ENCODE assay signal across 8 cellular contexts in the genomic region with DNA sequence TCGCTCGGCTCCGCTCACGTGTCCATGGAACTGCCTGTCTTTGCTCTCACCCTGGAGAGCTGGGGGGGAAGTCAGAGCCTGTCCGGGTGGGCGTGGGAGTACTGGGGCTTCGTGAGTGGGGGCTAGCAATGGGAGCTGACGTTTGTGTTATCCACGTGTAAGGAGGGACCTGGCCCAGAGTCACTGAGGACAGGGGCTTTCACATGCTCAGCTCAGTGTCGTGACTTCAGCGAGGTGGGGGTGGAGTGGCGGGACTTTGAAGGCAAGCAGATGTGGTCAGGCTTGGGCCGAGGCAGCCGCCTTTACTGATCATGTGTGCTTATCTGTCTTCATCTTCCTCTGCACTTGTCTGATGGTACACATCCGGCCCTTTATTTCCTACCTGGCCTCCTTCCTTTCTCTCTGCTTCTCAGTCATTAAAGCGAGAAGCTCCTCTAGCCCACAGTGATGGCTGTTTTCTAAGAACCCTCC.
DNase-seq lines count a peak whose midpoint lies in the region; ATAC-seq and TF ChIP-seq lines count a peak whose summit lies in the region.

No MANE protein-coding gene starts in this region.

- H3K36me3 Mint-ChIP-seq in CD4-positive, alpha-beta T cell (ENCODE audit: low read depth): no peaks in the 10 kb centered on the region
- peaks cover 25% of the 10 kb centered on the region for H3K36me3 Mint-ChIP-seq in activated CD4-positive, alpha-beta memory T cell treated with anti-CD3 and anti-CD28 coated beads, Interleukin-2, amount 10 ng/mL, durations not matched to agents 7 days and 5 days (ENCODE audit: low read depth)
- H3K36me3 Mint-ChIP-seq in effector memory CD8-positive, alpha-beta T cell (ENCODE audit: insufficient read depth): peaks cover 18% of the 10 kb centered on the region

- H3K4me1 Mint-ChIP-seq in CD4-positive, alpha-beta T cell (ENCODE audit: low read depth): peaks cover 92% of the 10 kb centered on the region
- H3K4me1 Mint-ChIP-seq in activated CD4-positive, alpha-beta memory T cell treated with anti-CD3 and anti-CD28 coated beads, Interleukin-2, amount 10 ng/mL, durations not matched to agents 7 days and 5 days: peaks cover 91% of the 10 kb centered on the region
- H3K4me1 Mint-ChIP-seq in effector memory CD8-positive, alpha-beta T cell (ENCODE audit: low read depth in 2 of 2): peaks cover 37 to 70% of the 10 kb centered on the region in 2 donors

- H3K4me3 Mint-ChIP-seq in CD4-positive, alpha-beta T cell: peak overlapping the region; percentile 62
- H3K4me3 Mint-ChIP-seq in activated CD4-positive, alpha-beta memory T cell treated with anti-CD3 and anti-CD28 coated beads, Interleukin-2, amount 10 ng/mL, durations not matched to agents 7 days and 5 days: peak overlapping the region; percentile 3
- H3K4me3 Mint-ChIP-seq in effector memory CD8-positive, alpha-beta T cell: peak overlapping the region; percentile 30 to 41

- intact Hi-C loops in CD4-positive, alpha-beta T cell (cut with DNase I, micrococcal nuclease): loop anchor here in 1 of 2 experiments (2.0 kb wide), 1 partner anchor 22 kb away; no protein-coding TSS in a partner anchor

- peak; percentile 83 for ATAC-seq in CD4-positive, alpha-beta T cell (ENCODE audit: poor library complexity)
- ATAC-seq in effector memory CD8-positive, alpha-beta T cell (replicated peaks): peak; percentile 87
- ATAC-seq in HG03135 (IDR thresholded peaks at IDR 0.05; ENCODE audit: unreplicated experiment): no peak

- no peaks in the 10 kb centered on the region for H3K9me3 Mint-ChIP-seq in CD4-positive, alpha-beta T cell
- H3K9me3 Mint-ChIP-seq in activated CD4-positive, alpha-beta memory T cell treated with anti-CD3 and anti-CD28 coated beads, Interleukin-2, amount 10 ng/mL, durations not matched to agents 7 days and 5 days: peaks cover 4% of the 10 kb centered on the region
- peaks cover 0 to 2% of the 10 kb centered on the region in 2 donors for H3K9me3 Mint-ChIP-seq in effector memory CD8-positive, alpha-beta T cell

- H3K27ac ChIP-seq in CD4-positive, alpha-beta T cell (ENCODE audit: low read depth, low read length): peak overlapping the region; percentile 48

- in situ Hi-C loops in GM13976 (cut with MboI; ENCODE audit: low sequenced_read_pairs, unreplicated experiment): no loop called here

- peak; percentile 29 to 71 (median 51) for DNase-seq in CD4-positive, alpha-beta T cell
- DNase-seq in activated CD4-positive, alpha-beta memory T cell treated with anti-CD3 and anti-CD28 coated beads, Interleukin-2, amount 10 ng/mL, durations not matched to agents 7 days and 5 days: peak; percentile 87
- peak; percentile 60 to 73 (median 66) for DNase-seq in effector memory CD8-positive, alpha-beta T cell
- DNase-seq in stimulated activated CD4-positive, alpha-beta T cell treated with anti-CD3 and anti-CD28 coated beads, Interleukin-2, amount 100 ng/mL, for 24 hours: peak; percentile 51 to 55
- no peak for DNase-seq in hippocampal formation (lab: John Stamatoyannopoulos, UW)
- DNase-seq in GM13976 (ENCODE audit: low spot score): no peak
- no peak for DNase-seq in cerebellar cortex (ENCODE audit: low spot score)

- POLR2A ChIA-PET in CD4-positive, alpha-beta T cell (lab: Charles Lee): interaction anchor here (0.7 to 5.7 kb wide), 13 partner anchors 10 to 122 kb away, joined by 3 to 67 read pairs (median 7); no protein-coding TSS in a partner anchor
- POLR2A ChIA-PET in activated CD4-positive, alpha-beta memory T cell treated with anti-CD3 and anti-CD28 coated beads, Interleukin-2, amount 10 ng/mL, durations not matched to agents 7 days and 5 days (lab: Charles Lee): interaction anchor here (0.8 to 8.9 kb wide), 23 partner anchors 10 to 323 kb away, joined by 3 to 121 read pairs (median 4); a partner anchor contains a TSS

- H3K9me3 ChIP-seq in CD4-positive, alpha-beta T cell (ENCODE audit: control insufficient read depth, low read length): no peaks in the 10 kb centered on the region

- no peaks in the 10 kb centered on the region for H3K27me3 ChIP-seq in CD4-positive, alpha-beta T cell (ENCODE audit: control insufficient read depth, insufficient read depth, low read length)

- CTCF ChIA-PET in CD4-positive, alpha-beta T cell (lab: Charles Lee): interaction anchor here (1.4 kb wide), 1 partner anchor 78 kb away, joined by 4 read pairs; no protein-coding TSS in a partner anchor
- CTCF ChIA-PET in activated CD4-positive, alpha-beta memory T cell treated with anti-CD3 and anti-CD28 coated beads, Interleukin-2, amount 10 ng/mL, durations not matched to agents 7 days and 5 days (lab: Charles Lee): interaction anchor here (0.9 to 4.2 kb wide), 10 partner anchors 10 to 78 kb away, joined by 3 to 30 read pairs (median 6); no protein-coding TSS in a partner anchor

- peak overlapping the region; percentile 91 for H3K27ac Mint-ChIP-seq in CD4-positive, alpha-beta T cell
- peak overlapping the region; percentile 94 for H3K27ac Mint-ChIP-seq in activated CD4-positive, alpha-beta memory T cell treated with anti-CD3 and anti-CD28 coated beads, Interleukin-2, amount 10 ng/mL, durations not matched to agents 7 days and 5 days
- peak overlapping the region; percentile 78 to 88 for H3K27ac Mint-ChIP-seq in effector memory CD8-positive, alpha-beta T cell

- H3K27me3 Mint-ChIP-seq in CD4-positive, alpha-beta T cell: no peaks in the 10 kb centered on the region
- H3K27me3 Mint-ChIP-seq in activated CD4-positive, alpha-beta memory T cell treated with anti-CD3 and anti-CD28 coated beads, Interleukin-2, amount 10 ng/mL, durations not matched to agents 7 days and 5 days: no peaks in the 10 kb centered on the region
- no peaks in the 10 kb centered on the region for H3K27me3 Mint-ChIP-seq in effector memory CD8-positive, alpha-beta T cell

- no peak for TF ChIP-seq CTCF in CD4-positive, alpha-beta T cell (IDR thresholded peaks at IDR 0.05)
- TF ChIP-seq CTCF in GM13976 (IDR thresholded peaks at IDR 0.05; ENCODE audit: borderline replicate concordance, control extremely low read depth, extremely low read depth, insufficient read depth, missing control alignments): no peak

Comparison
In these comparisons a context has a peak if more than half of its experiments do, and no peak if none do; other contexts are left out.
1. DNase-seq: peak in CD4-positive, alpha-beta T cell (10 of 10), activated CD4-positive, alpha-beta memory T cell treated with anti-CD3 and anti-CD28 coated beads, Interleukin-2, amount 10 ng/mL, durations not matched to agents 7 days and 5 days (single experiment), effector memory CD8-positive, alpha-beta T cell (3 of 3) and stimulated activated CD4-positive, alpha-beta T cell treated with anti-CD3 and anti-CD28 coated beads, Interleukin-2, amount 100 ng/mL, for 24 hours (2 of 2); none in hippocampal formation (0 of 2), GM13976 (single experiment) and cerebellar cortex (single experiment).
2. H3K4me3 Mint-ChIP-seq: peak in every context shown above with its lines; median percentile 62 in CD4-positive, alpha-beta T cell; 36 in effector memory CD8-positive, alpha-beta T cell; 3 in activated CD4-positive, alpha-beta memory T cell treated with anti-CD3 and anti-CD28 coated beads, Interleukin-2, amount 10 ng/mL, durations not matched to agents 7 days and 5 days.
3. Peak in every context shown above with its lines, with median percentiles within 50 percentile points of each other: H3K27ac Mint-ChIP-seq.